Comparison of ENCODE assay signal across 1 cellular context in the genomic region with DNA sequence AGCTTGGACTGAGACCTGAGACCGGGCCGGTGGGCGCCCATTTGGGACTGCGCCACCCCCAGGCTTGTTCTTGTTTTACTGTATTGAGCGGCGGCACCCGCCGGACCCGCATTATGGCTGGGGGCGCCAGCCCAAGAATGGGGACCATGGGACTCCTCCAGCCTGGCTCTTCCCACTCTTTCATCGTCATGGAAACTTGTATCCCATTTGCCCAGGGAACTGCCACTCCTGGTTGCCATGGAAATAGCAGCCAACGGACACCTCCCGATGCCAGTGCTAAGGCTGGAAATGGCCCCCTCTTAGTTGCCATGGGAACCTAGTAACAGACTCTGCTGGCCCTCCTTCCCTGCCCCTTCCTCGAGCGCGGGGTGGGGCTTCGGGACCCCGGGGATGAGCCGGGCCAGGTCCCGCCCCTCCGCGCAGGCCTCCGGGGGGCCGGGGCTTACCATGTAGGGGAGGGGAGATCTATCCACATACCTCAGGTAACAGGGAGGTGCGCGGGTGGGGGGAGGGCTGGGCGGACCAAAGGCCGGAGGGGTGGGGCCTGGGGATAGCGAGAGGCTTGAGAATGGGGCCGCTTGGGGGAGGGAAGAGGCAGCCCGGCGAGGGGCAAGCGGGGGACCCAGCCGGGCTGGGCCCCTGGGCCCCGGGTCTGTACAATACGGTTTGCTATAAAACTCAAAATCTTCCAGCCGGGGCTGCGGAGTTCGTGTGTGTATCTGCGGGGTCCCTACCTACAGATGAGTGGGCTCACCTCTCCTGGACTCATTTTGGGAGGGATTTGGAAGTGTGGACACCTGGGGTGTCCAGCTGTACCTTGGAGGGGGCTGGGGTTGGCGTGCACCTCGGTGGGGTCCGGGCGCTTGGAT.
TF ChIP-seq lines count a peak whose summit lies in the region.

No MANE protein-coding gene starts in this region.

TF ChIP-seq in K562, 482 proteins besides CTCF, POLR2A, EP300 and RAD21 (continued from another document and continues in another):
- TF ChIP-seq, protein P1, sequence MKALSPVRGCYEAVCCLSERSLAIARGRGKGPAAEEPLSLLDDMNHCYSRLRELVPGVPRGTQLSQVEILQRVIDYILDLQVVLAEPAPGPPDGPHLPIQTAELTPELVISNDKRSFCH (CRISPR knock-in tag; IDR thresholded peaks at IDR 0.05), result no peak
- TF ChIP-seq, protein P1 (tag; IDR thresholded peaks at IDR 0.05), result no peak
- TF ChIP-seq SAFB2 (IDR thresholded peaks at IDR 0.05; ENCODE audit: borderline replicate concordance, low read depth, low read length, severe bottlenecking) (no peak), NFRKB (IDR thresholded peaks at IDR 0.05; ENCODE audit: low read depth) (no peak), ZNF561 (CRISPR knock-in tag; conservative IDR thresholded peaks at IDR 0.05) (no peak), SIN3B (IDR thresholded peaks at IDR 0.05; ENCODE audit: low read depth) (no peak), YY1 (IDR thresholded peaks at IDR 0.05; ENCODE audit: borderline replicate concordance in 1 of 3, control insufficient read depth in 1 of 3, extremely low read depth in 1 of 3, insufficient read depth in 3 of 3, insufficient read length in 1 of 3, insufficient replicate concordance in 2 of 3, low read depth in 1 of 3, low read length in 2 of 3) (peak in 2 of 3 experiments; percentile 21 to 50), HNRNPLL (IDR thresholded peaks at IDR 0.05; ENCODE audit: low read depth, low read length, poor library complexity, severe bottlenecking) (no peak), ZNF436 (CRISPR knock-in tag; IDR thresholded peaks at IDR 0.05) (no peak), BACH1 (tag; IDR thresholded peaks at IDR 0.05) (no peak), ZNF134 (CRISPR knock-in tag; conservative IDR thresholded peaks at IDR 0.05) (no peak), MAZ (CRISPR knock-in tag; conservative IDR thresholded peaks at IDR 0.05 in 1 of 2, IDR thresholded peaks at IDR 0.05 in 1 of 2) (no peak), KLF13 (tag; IDR thresholded peaks at IDR 0.05; ENCODE audit: borderline replicate concordance, low read depth) (no peak), PHB2 (IDR thresholded peaks at IDR 0.05; ENCODE audit: low read depth) (no peak), MYC (IDR thresholded peaks at IDR 0.05; ENCODE audit: low read depth, low read length) (no peak; the same call in 1 of the 2 replicates), MYC (CRISPR knock-in tag; IDR thresholded peaks at IDR 0.05; ENCODE audit: borderline replicate concordance, low read depth) (peak; percentile 46; the same call in 1 of the 2 replicates), ILK (tag; IDR thresholded peaks at IDR 0.05; ENCODE audit: borderline replicate concordance, low read depth) (no peak), MXI1 (IDR thresholded peaks at IDR 0.05; ENCODE audit: low read depth, low read length) (peak; percentile 95), ZBED1 (IDR thresholded peaks at IDR 0.05) (no peak), RBM14 (IDR thresholded peaks at IDR 0.05; ENCODE audit: borderline replicate concordance, insufficient read depth, low read depth, low read length) (no peak), POLR2B (IDR thresholded peaks at IDR 0.05; ENCODE audit: low read depth, partially characterized antibody) (no peak), CAMTA2 (CRISPR knock-in tag; conservative IDR thresholded peaks at IDR 0.05) (no peak), BMI1 (IDR thresholded peaks at IDR 0.05; ENCODE audit: low read length) (peak; percentile 94), U2AF2 (optimal IDR thresholded peaks at IDR 0.05; ENCODE audit: low read depth, low read length) (no peak), ZNF217 (CRISPR knock-in tag; IDR thresholded peaks at IDR 0.05) (no peak), CBFA2T2 (conservative IDR thresholded peaks at IDR 0.05) (no peak), SRF (CRISPR knock-in tag; IDR thresholded peaks at IDR 0.05) (no peak), PRMT5 (CRISPR knock-in tag; IDR thresholded peaks at IDR 0.05) (no peak), BRF1 (IDR thresholded peaks at IDR 0.05; ENCODE audit: borderline replicate concordance, extremely low read depth, insufficient read length) (no peak), SP2 (IDR thresholded peaks at IDR 0.05; ENCODE audit: extremely low read depth, low read depth, low read length, poor library complexity, severe bottlenecking) (peak; percentile 50), ATF1 (CRISPR knock-in tag; IDR thresholded peaks at IDR 0.05) (no peak), ATF1 (tag; IDR thresholded peaks at IDR 0.05) (no peak), ZNF232 (CRISPR knock-in tag; IDR thresholded peaks at IDR 0.05) (no peak), ZNF263 (CRISPR knock-in tag; IDR thresholded peaks at IDR 0.05; ENCODE audit: borderline replicate concordance) (no peak), ZNF717 (CRISPR knock-in tag; IDR thresholded peaks at IDR 0.05) (no peak)
- TF ChIP-seq, protein P2, sequence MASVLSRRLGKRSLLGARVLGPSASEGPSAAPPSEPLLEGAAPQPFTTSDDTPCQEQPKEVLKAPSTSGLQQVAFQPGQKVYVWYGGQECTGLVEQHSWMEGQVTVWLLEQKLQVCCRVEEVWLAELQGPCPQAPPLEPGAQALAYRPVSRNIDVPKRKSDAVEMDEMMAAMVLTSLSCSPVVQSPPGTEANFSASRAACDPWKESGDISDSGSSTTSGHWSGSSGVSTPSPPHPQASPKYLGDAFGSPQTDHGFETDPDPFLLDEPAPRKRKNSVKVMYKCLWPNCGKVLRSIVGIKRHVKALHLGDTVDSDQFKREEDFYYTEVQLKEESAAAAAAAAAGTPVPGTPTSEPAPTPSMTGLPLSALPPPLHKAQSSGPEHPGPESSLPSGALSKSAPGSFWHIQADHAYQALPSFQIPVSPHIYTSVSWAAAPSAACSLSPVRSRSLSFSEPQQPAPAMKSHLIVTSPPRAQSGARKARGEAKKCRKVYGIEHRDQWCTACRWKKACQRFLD (CRISPR knock-in tag; IDR thresholded peaks at IDR 0.05), result no peak
- TF ChIP-seq, protein P3, sequence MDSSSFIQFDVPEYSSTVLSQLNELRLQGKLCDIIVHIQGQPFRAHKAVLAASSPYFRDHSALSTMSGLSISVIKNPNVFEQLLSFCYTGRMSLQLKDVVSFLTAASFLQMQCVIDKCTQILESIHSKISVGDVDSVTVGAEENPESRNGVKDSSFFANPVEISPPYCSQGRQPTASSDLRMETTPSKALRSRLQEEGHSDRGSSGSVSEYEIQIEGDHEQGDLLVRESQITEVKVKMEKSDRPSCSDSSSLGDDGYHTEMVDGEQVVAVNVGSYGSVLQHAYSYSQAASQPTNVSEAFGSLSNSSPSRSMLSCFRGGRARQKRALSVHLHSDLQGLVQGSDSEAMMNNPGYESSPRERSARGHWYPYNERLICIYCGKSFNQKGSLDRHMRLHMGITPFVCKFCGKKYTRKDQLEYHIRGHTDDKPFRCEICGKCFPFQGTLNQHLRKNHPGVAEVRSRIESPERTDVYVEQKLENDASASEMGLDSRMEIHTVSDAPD (CRISPR knock-in tag; IDR thresholded peaks at IDR 0.05), result no peak
- TF ChIP-seq, protein P4, sequence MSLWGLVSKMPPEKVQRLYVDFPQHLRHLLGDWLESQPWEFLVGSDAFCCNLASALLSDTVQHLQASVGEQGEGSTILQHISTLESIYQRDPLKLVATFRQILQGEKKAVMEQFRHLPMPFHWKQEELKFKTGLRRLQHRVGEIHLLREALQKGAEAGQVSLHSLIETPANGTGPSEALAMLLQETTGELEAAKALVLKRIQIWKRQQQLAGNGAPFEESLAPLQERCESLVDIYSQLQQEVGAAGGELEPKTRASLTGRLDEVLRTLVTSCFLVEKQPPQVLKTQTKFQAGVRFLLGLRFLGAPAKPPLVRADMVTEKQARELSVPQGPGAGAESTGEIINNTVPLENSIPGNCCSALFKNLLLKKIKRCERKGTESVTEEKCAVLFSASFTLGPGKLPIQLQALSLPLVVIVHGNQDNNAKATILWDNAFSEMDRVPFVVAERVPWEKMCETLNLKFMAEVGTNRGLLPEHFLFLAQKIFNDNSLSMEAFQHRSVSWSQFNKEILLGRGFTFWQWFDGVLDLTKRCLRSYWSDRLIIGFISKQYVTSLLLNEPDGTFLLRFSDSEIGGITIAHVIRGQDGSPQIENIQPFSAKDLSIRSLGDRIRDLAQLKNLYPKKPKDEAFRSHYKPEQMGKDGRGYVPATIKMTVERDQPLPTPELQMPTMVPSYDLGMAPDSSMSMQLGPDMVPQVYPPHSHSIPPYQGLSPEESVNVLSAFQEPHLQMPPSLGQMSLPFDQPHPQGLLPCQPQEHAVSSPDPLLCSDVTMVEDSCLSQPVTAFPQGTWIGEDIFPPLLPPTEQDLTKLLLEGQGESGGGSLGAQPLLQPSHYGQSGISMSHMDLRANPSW (CRISPR knock-in tag; IDR thresholded peaks at IDR 0.05), result no peak
- TF ChIP-seq, protein P5, sequence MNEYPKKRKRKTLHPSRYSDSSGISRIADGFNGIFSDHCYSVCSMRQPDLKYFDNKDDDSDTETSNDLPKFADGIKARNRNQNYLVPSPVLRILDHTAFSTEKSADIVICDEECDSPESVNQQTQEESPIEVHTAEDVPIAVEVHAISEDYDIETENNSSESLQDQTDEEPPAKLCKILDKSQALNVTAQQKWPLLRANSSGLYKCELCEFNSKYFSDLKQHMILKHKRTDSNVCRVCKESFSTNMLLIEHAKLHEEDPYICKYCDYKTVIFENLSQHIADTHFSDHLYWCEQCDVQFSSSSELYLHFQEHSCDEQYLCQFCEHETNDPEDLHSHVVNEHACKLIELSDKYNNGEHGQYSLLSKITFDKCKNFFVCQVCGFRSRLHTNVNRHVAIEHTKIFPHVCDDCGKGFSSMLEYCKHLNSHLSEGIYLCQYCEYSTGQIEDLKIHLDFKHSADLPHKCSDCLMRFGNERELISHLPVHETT (CRISPR knock-in tag; conservative IDR thresholded peaks at IDR 0.05 in 1 of 2, IDR thresholded peaks at IDR 0.05 in 1 of 2), result no peak
- TF ChIP-seq, protein P6, sequence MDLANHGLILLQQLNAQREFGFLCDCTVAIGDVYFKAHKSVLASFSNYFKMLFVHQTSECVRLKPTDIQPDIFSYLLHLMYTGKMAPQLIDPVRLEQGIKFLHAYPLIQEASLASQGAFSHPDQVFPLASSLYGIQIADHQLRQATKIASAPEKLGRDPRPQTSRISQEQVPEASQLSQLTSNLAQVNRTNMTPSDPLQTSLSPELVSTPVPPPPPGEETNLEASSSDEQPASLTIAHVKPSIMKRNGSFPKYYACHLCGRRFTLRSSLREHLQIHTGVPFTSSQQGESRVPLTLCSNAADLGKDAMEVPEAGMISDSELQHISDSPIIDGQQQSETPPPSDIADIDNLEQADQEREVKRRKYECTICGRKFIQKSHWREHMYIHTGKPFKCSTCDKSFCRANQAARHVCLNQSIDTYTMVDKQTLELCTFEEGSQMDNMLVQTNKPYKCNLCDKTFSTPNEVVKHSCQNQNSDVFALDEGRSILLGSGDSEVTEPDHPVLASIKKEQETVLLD (IDR thresholded peaks at IDR 0.05), result no peak
- TF ChIP-seq, protein P7, sequence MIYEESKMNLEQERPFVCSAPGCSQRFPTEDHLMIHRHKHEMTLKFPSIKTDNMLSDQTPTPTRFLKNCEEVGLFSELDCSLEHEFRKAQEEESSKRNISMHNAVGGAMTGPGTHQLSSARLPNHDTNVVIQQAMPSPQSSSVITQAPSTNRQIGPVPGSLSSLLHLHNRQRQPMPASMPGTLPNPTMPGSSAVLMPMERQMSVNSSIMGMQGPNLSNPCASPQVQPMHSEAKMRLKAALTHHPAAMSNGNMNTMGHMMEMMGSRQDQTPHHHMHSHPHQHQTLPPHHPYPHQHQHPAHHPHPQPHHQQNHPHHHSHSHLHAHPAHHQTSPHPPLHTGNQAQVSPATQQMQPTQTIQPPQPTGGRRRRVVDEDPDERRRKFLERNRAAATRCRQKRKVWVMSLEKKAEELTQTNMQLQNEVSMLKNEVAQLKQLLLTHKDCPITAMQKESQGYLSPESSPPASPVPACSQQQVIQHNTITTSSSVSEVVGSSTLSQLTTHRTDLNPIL (CRISPR knock-in tag; IDR thresholded peaks at IDR 0.05), result no peak
- TF ChIP-seq, protein P8, sequence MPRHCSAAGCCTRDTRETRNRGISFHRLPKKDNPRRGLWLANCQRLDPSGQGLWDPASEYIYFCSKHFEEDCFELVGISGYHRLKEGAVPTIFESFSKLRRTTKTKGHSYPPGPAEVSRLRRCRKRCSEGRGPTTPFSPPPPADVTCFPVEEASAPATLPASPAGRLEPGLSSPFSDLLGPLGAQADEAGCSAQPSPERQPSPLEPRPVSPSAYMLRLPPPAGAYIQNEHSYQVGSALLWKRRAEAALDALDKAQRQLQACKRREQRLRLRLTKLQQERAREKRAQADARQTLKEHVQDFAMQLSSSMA (CRISPR knock-in tag; IDR thresholded peaks at IDR 0.05), result no peak
- TF ChIP-seq, protein P9, sequence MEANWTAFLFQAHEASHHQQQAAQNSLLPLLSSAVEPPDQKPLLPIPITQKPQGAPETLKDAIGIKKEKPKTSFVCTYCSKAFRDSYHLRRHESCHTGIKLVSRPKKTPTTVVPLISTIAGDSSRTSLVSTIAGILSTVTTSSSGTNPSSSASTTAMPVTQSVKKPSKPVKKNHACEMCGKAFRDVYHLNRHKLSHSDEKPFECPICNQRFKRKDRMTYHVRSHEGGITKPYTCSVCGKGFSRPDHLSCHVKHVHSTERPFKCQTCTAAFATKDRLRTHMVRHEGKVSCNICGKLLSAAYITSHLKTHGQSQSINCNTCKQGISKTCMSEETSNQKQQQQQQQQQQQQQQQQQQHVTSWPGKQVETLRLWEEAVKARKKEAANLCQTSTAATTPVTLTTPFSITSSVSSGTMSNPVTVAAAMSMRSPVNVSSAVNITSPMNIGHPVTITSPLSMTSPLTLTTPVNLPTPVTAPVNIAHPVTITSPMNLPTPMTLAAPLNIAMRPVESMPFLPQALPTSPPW (CRISPR knock-in tag; IDR thresholded peaks at IDR 0.05), result peak; percentile 68
- TF ChIP-seq, protein P10, sequence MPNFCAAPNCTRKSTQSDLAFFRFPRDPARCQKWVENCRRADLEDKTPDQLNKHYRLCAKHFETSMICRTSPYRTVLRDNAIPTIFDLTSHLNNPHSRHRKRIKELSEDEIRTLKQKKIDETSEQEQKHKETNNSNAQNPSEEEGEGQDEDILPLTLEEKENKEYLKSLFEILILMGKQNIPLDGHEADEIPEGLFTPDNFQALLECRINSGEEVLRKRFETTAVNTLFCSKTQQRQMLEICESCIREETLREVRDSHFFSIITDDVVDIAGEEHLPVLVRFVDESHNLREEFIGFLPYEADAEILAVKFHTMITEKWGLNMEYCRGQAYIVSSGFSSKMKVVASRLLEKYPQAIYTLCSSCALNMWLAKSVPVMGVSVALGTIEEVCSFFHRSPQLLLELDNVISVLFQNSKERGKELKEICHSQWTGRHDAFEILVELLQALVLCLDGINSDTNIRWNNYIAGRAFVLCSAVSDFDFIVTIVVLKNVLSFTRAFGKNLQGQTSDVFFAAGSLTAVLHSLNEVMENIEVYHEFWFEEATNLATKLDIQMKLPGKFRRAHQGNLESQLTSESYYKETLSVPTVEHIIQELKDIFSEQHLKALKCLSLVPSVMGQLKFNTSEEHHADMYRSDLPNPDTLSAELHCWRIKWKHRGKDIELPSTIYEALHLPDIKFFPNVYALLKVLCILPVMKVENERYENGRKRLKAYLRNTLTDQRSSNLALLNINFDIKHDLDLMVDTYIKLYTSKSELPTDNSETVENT (CRISPR knock-in tag; IDR thresholded peaks at IDR 0.05), result no peak
- TF ChIP-seq, protein P11, sequence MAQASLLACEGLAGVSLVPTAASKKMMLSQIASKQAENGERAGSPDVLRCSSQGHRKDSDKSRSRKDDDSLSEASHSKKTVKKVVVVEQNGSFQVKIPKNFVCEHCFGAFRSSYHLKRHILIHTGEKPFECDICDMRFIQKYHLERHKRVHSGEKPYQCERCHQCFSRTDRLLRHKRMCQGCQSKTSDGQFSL (CRISPR knock-in tag; IDR thresholded peaks at IDR 0.05), result no peak
- TF ChIP-seq, protein P11 (tag; IDR thresholded peaks at IDR 0.05), result no peak
